Comparison of ENCODE assay signal across 1 cellular context in the genomic region with DNA sequence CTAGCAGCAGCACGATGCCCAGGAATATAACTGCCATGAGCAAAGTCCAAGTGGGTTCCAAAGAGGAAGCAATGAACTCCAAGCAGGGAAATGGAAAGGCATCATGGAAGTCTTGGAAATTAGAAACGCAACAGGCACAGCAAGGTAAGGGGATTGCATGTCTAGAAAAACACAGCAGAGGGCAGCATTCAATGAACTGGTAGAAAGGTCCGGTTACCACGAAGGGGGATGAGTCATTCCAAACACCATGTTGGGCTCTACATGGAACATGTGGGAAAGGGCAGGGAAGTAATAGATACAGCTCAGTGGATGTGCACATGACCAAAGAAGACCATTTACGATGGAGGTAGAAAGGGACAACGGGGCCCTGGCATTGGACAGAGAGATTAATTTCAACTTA.
TF ChIP-seq lines count a peak whose summit lies in the region.

No MANE protein-coding gene starts in this region.

TF ChIP-seq in GM23338, 12 proteins besides CTCF, POLR2A, EP300 and RAD21 (continued from another document):
- TF ChIP-seq, protein P1, sequence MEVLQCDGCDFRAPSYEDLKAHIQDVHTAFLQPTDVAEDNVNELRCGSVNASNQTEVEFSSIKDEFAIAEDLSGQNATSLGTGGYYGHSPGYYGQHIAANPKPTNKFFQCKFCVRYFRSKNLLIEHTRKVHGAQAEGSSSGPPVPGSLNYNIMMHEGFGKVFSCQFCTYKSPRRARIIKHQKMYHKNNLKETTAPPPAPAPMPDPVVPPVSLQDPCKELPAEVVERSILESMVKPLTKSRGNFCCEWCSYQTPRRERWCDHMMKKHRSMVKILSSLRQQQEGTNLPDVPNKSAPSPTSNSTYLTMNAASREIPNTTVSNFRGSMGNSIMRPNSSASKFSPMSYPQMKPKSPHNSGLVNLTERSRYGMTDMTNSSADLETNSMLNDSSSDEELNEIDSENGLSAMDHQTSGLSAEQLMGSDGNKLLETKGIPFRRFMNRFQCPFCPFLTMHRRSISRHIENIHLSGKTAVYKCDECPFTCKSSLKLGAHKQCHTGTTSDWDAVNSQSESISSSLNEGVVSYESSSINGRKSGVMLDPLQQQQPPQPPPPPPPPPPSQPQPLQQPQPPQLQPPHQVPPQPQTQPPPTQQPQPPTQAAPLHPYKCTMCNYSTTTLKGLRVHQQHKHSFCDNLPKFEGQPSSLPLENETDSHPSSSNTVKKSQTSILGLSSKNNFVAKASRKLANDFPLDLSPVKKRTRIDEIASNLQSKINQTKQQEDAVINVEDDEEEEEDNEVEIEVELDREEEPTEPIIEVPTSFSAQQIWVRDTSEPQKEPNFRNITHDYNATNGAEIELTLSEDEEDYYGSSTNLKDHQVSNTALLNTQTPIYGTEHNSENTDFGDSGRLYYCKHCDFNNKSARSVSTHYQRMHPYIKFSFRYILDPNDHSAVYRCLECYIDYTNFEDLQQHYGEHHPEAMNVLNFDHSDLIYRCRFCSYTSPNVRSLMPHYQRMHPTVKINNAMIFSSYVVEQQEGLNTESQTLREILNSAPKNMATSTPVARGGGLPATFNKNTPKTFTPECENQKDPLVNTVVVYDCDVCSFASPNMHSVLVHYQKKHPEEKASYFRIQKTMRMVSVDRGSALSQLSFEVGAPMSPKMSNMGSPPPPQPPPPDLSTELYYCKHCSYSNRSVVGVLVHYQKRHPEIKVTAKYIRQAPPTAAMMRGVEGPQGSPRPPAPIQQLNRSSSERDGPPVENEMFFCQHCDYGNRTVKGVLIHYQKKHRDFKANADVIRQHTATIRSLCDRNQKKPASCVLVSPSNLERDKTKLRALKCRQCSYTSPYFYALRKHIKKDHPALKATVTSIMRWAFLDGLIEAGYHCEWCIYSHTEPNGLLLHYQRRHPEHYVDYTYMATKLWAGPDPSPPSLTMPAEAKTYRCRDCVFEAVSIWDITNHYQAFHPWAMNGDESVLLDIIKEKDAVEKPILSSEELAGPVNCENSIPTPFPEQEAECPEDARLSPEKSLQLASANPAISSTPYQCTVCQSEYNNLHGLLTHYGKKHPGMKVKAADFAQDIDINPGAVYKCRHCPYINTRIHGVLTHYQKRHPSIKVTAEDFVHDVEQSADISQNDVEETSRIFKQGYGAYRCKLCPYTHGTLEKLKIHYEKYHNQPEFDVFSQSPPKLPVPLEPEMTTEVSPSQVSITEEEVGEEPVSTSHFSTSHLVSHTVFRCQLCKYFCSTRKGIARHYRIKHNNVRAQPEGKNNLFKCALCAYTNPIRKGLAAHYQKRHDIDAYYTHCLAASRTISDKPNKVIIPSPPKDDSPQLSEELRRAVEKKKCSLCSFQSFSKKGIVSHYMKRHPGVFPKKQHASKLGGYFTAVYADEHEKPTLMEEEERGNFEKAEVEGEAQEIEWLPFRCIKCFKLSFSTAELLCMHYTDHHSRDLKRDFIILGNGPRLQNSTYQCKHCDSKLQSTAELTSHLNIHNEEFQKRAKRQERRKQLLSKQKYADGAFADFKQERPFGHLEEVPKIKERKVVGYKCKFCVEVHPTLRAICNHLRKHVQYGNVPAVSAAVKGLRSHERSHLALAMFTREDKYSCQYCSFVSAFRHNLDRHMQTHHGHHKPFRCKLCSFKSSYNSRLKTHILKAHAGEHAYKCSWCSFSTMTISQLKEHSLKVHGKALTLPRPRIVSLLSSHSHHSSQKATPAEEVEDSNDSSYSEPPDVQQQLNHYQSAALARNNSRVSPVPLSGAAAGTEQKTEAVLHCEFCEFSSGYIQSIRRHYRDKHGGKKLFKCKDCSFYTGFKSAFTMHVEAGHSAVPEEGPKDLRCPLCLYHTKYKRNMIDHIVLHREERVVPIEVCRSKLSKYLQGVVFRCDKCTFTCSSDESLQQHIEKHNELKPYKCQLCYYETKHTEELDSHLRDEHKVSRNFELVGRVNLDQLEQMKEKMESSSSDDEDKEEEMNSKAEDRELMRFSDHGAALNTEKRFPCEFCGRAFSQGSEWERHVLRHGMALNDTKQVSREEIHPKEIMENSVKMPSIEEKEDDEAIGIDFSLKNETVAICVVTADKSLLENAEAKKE (CRISPR knock-in tag; IDR thresholded peaks at IDR 0.05), result no peak
- no peak for TF ChIP-seq EZH2phosphoT487 (IDR thresholded peaks at IDR 0.05; ENCODE audit: unreplicated experiment)
